ENCODE assay signal across 8 cellular contexts in the genomic region with DNA sequence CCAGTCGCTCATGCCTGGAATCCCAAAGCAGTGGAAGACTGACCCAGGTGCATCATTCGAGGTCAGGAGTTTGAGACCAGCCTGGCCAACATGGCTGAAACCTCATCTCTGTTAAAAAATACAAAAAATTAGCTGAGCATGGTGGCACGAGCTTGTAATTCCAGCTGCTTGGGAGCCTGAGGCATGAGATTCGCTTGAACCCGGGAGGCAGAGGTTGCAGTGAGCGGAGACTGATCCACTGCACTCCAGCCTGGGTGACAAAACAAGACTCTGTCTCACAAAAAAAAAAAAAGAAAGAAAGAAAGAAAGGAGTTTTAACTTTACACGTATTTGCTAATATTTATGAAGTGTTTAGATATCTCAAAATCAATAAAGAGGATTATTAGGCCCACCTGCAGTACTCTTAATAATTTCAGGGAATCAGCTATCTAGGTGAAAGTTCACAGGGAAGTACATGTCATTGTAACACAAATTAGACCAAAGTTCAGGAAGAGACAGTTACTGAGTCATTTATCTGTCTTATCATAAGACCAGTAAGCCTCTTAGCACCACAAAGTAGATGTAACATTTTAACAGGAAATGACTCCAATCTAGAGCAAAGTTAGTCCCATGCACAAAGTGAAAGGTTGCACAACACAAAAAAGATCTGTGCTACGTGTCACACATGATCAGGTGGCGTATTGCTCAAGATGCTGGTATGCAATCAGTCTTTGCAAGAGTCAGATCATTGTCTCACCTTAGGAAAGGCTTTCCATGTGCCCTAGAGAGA. TPM values are rescaled to one million over a fixed set of nuclear protein-coding genes. Genes with fewer than 3 reads are reported as not detected.
DNase-seq lines count a peak whose midpoint lies in the region; ATAC-seq and TF ChIP-seq lines count a peak whose summit lies in the region.

No MANE protein-coding gene starts in this region.

- ATAC-seq in GM21723 (IDR thresholded peaks at IDR 0.05; ENCODE audit: unreplicated experiment) = peak; percentile 86
- peak; percentile 97 for ATAC-seq in activated CD8-positive, alpha-beta T cell treated with anti-CD3 and anti-CD28 coated beads for 36 hours

- peak; percentile 55 for DNase-seq in ELF-1 (ENCODE audit: low read depth, low spot score)
- DNase-seq in KG1 (lab: John Stamatoyannopoulos, UW) = peak; percentile 43
- DNase-seq in activated CD8-positive, alpha-beta T cell treated with anti-CD3 and anti-CD28 coated beads for 36 hours = peak; percentile 82
- peak; percentile 98 for DNase-seq in fibroblast of pulmonary artery (ENCODE audit: low read depth)
- DNase-seq in renal cortical epithelial cell (ENCODE audit: low read depth) = peak; percentile 100
- DNase-seq in NCI-H2081 treated with DMSO at 0.1 percent for 48 hours (lab: John Stamatoyannopoulos, UW) = no peak
- no peak for DNase-seq in iPS-NIHi7 (ENCODE audit: extremely low spot score)

- H3K9me3 Mint-ChIP-seq in activated CD8-positive, alpha-beta T cell treated with anti-CD3 and anti-CD28 coated beads for 36 hours = no peaks in the 10 kb centered on the region

- intact Hi-C loops in activated CD8-positive, alpha-beta T cell treated with anti-CD3 and anti-CD28 coated beads for 36 hours (cut with micrococcal nuclease) = loop anchor here (2.0 kb wide), 2 partner anchors 19 to 59 kb away; partner anchors contain the start of gene HAUS6

- CTCF ChIA-PET in activated CD8-positive, alpha-beta T cell treated with anti-CD3 and anti-CD28 coated beads for 36 hours (lab: Charles Lee) = interaction anchor here (0.7 to 4.6 kb wide), 3 partner anchors 13 to 33 kb away, joined by 3 to 27 read pairs (median 4); no protein-coding TSS in a partner anchor

- TF ChIP-seq CTCF in activated CD8-positive, alpha-beta T cell treated with anti-CD3 and anti-CD28 coated beads for 36 hours (IDR thresholded peaks at IDR 0.05) = no peak
- no peak for TF ChIP-seq CTCF in fibroblast of pulmonary artery (IDR thresholded peaks at IDR 0.05; ENCODE audit: low read length, missing control alignments)

- no peak overlapping the region for H3K4me3 ChIP-seq in fibroblast of pulmonary artery (replicated peaks; ENCODE audit: low read depth, low read length)

- peak overlapping the region; percentile 91 for H3K27ac Mint-ChIP-seq in activated CD8-positive, alpha-beta T cell treated with anti-CD3 and anti-CD28 coated beads for 36 hours

- no peaks in the 10 kb centered on the region for H3K27me3 Mint-ChIP-seq in activated CD8-positive, alpha-beta T cell treated with anti-CD3 and anti-CD28 coated beads for 36 hours

- POLR2A ChIA-PET in activated CD8-positive, alpha-beta T cell treated with anti-CD3 and anti-CD28 coated beads for 36 hours (lab: Charles Lee) = interaction anchor here (0.5 to 1.9 kb wide), 5 partner anchors 24 to 218 kb away, joined by 3 to 7 read pairs (median 5); partner anchors contain the start of genes HAUS6 and RPS6

- no peaks in the 10 kb centered on the region for H3K36me3 Mint-ChIP-seq in activated CD8-positive, alpha-beta T cell treated with anti-CD3 and anti-CD28 coated beads for 36 hours (ENCODE audit: low read depth)

- peaks cover 24% of the 10 kb centered on the region for H3K4me1 Mint-ChIP-seq in activated CD8-positive, alpha-beta T cell treated with anti-CD3 and anti-CD28 coated beads for 36 hours (ENCODE audit: low read depth)

- H3K4me3 Mint-ChIP-seq in activated CD8-positive, alpha-beta T cell treated with anti-CD3 and anti-CD28 coated beads for 36 hours = peak overlapping the region; percentile 41

RNA-seq across cellular contexts. Expression of gene PLIN2, which starts 34.1 kb away (rescaled TPM):
- total RNA-seq in activated CD8-positive, alpha-beta T cell treated with anti-CD3 and anti-CD28 coated beads for 36 hours = 100 to 1,000 TPM; 126 TPM
- 57.3 and 148 TPM in 2 replicates for total RNA-seq in renal cortical epithelial cell

RNA-seq across cellular contexts. Expression of gene HAUS6, which starts 58.7 kb away (rescaled TPM):
- 10 to 100 TPM; 30.8 to 35.8 TPM for total RNA-seq in activated CD8-positive, alpha-beta T cell treated with anti-CD3 and anti-CD28 coated beads for 36 hours
- total RNA-seq in renal cortical epithelial cell = 19.6 and 29.0 TPM in 2 replicates

Comparison
In these comparisons a context has a peak if more than half of its experiments do, and no peak if none do; other contexts are left out.
1. DNase-seq: peak in ELF-1 (single experiment), KG1 (single experiment), activated CD8-positive, alpha-beta T cell treated with anti-CD3 and anti-CD28 coated beads for 36 hours (single experiment), fibroblast of pulmonary artery (single experiment) and renal cortical epithelial cell (single experiment); none in NCI-H2081 treated with DMSO at 0.1 percent for 48 hours (single experiment) and iPS-NIHi7 (single experiment).